In genomic region chr12:127230843-127231260, GRCh38 we compare ENCODE assay signal across 9 cellular contexts.
DNase-seq lines count a peak whose midpoint lies in the region; ATAC-seq and TF ChIP-seq lines count a peak whose summit lies in the region.
"Had no signal": no experiment of that assay in that cellular context is flagged by ENCODE, and none has a peak within 500 bp of the region (broad histone marks: within the 10 kb centered on the region; RNA-seq: fewer than 3 reads in every experiment).

No MANE protein-coding gene starts in this region.

- no peaks in the 10 kb centered on the region for H3K27me3 Mint-ChIP-seq in WTC11 (ENCODE audit: low read depth)

- peak; percentile 94 for DNase-seq in AG10803 (ENCODE audit: low read depth)
- DNase-seq in HPDE6-E6E7 (ENCODE audit: extremely low spot score) = peak; percentile 27
- DNase-seq in astrocyte of the cerebellum (ENCODE audit: low read depth) = peak; percentile 80
- peak; percentile 95 for DNase-seq in kidney glomerular epithelial cell (lab: John Stamatoyannopoulos, UW)
- no peak for DNase-seq in cerebellar cortex (ENCODE audit: low spot score)
- DNase-seq in NCI-H69 (lab: John Stamatoyannopoulos, UW) = no peak
- DNase-seq in WTC11 (ENCODE audit: low spot score) = no peak
- DNase-seq: erythroblast had no signal

- POLR2A ChIA-PET in WTC11 (lab: Charles Lee) = no interaction called here

- no peak overlapping the region for H3K4me3 ChIP-seq in AG10803 (ENCODE audit: low read length)
- H3K4me3 ChIP-seq in astrocyte of the cerebellum (ENCODE audit: low read depth, low read length) = no peak overlapping the region

- CTCF ChIA-PET in WTC11 (lab: Charles Lee) = no interaction called here

- peaks cover 52% of the 10 kb centered on the region for H3K36me3 Mint-ChIP-seq in WTC11

- no peak overlapping the region for H3K4me3 Mint-ChIP-seq in WTC11

- no peak overlapping the region for H3K27ac Mint-ChIP-seq in WTC11

- TF ChIP-seq CTCF in AG10803 (conservative IDR thresholded peaks at IDR 0.05; ENCODE audit: low read length) (no peak), astrocyte of the cerebellum (IDR thresholded peaks at IDR 0.05; ENCODE audit: low read depth, low read length, missing control alignments) (no peak), WTC11 (IDR thresholded peaks at IDR 0.05) (no peak)

- in situ Hi-C loops in astrocyte of the cerebellum (cut with HindIII; ENCODE audit: low sequenced_read_pairs) = no loop called here

- peaks cover 85% of the 10 kb centered on the region for H3K9me3 Mint-ChIP-seq in WTC11

- H3K4me1 Mint-ChIP-seq in WTC11 = no peaks in the 10 kb centered on the region

- no peak for ATAC-seq in GM21526 (IDR thresholded peaks at IDR 0.05; ENCODE audit: low FRiP score, unreplicated experiment)
- ATAC-seq in WTC11 = no peak

TF ChIP-seq in WTC11, 78 proteins besides CTCF, POLR2A, EP300 and RAD21 (continues in another document):
- no peak for TF ChIP-seq FOXP4 (CRISPR knock-in tag; IDR thresholded peaks at IDR 0.05)
- no peak for TF ChIP-seq MAX (CRISPR knock-in tag; IDR thresholded peaks at IDR 0.05)
- TF ChIP-seq HMGA2 (CRISPR knock-in tag; IDR thresholded peaks at IDR 0.05) = no peak
- no peak for TF ChIP-seq ATF1 (CRISPR knock-in tag; IDR thresholded peaks at IDR 0.05)
- TF ChIP-seq, protein P1, sequence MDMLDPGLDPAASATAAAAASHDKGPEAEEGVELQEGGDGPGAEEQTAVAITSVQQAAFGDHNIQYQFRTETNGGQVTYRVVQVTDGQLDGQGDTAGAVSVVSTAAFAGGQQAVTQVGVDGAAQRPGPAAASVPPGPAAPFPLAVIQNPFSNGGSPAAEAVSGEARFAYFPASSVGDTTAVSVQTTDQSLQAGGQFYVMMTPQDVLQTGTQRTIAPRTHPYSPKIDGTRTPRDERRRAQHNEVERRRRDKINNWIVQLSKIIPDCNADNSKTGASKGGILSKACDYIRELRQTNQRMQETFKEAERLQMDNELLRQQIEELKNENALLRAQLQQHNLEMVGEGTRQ (CRISPR knock-in tag; IDR thresholded peaks at IDR 0.05) = no peak
- TF ChIP-seq, protein P2, sequence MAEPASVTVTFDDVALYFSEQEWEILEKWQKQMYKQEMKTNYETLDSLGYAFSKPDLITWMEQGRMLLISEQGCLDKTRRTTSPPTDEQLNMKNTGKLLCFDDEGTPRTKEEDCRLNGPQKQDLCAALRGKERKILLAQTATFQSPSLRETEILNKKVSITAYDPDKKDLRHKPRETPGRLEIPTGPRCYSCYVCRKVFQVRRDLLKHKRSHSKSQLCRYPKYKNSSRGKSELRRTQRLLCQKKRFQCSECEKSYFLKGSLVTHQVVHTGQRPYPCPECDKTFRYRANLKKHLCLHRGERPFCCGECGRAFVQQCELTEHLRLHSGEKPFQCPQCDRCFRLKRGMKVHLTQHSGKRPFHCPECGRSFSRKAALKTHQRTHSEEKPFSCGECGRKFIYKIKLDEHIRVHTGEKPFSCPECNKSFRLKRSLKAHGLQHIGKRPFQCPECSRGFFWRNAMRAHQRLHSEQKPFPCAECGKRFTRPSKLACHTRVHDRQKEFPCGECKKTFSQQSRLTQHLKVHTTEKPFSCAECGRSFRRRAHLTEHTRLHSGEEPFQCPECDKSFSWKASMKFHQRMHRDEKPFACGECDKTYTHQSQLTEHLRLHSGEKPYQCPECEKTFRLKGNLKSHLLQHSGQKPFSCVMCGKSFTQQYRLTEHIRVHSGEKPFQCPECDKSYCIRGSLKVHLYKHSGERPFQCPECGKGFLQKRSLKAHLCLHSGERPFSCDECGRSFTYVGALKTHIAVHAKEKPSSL (CRISPR knock-in tag; conservative IDR thresholded peaks at IDR 0.05) = no peak
- no peak for TF ChIP-seq ZNF532 (CRISPR knock-in tag; IDR thresholded peaks at IDR 0.05; ENCODE audit: borderline replicate concordance)
- no peak for TF ChIP-seq HMGXB4 (CRISPR knock-in tag; IDR thresholded peaks at IDR 0.05)
- TF ChIP-seq NR3C1 (CRISPR knock-in tag; conservative IDR thresholded peaks at IDR 0.05; ENCODE audit: low read depth) = no peak
- no peak for TF ChIP-seq MLX (CRISPR knock-in tag; IDR thresholded peaks at IDR 0.05)
- TF ChIP-seq ERG (CRISPR knock-in tag; IDR thresholded peaks at IDR 0.05) = no peak
- no peak for TF ChIP-seq JAZF1 (CRISPR knock-in tag; IDR thresholded peaks at IDR 0.05)

Comparison
In these comparisons a context has a peak if more than half of its experiments do, and no peak if none do; other contexts are left out.
1. DNase-seq: peak in AG10803 (single experiment), HPDE6-E6E7 (single experiment), astrocyte of the cerebellum (single experiment) and kidney glomerular epithelial cell (single experiment); none in cerebellar cortex (single experiment), NCI-H69 (single experiment) and WTC11 (single experiment).